ENCODE assay signal across 21 cellular contexts in the genomic region with DNA sequence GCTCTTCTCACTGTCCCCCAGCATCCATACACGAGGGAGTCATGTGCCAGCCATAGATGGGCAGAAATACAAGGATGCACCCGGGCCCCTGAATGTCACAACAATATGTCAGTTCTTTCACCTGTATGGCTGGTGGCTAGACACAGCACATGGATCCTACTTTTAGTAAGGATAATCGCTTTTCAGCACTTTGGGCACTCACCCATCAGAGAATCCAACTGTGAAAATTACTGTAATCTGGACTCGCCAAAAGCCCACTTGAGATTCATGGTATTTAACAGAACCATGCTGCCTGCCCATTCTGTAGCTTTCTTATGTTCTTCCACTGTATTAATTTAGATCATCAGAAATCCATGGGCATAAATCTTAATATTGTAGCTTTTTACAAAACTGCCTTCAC.
"Had no signal": no experiment of that assay in that cellular context is flagged by ENCODE, and none has a peak within 500 bp of the region (broad histone marks: within the 10 kb centered on the region; RNA-seq: fewer than 3 reads in every experiment).

No MANE protein-coding gene starts in this region.

- ATAC-seq: K562, Panc1, PC-3, T-cell had no signal

- H3K4me3 ChIP-seq: K562 had no signal

- DNase-seq: Kasumi-1; MM.1S; NCI-H1092 treated with DMSO at 0.1 percent for 48 hours; NCI-H146; NCI-H1694 treated with DMSO at 0.1 percent for 48 hours; NCI-H1930; NCI-H2171 treated with DMSO at 0.1 percent for 48 hours; NCI-H226; NCI-H446; NCI-H510A; NCI-H524 treated with DMSO at 0.1 percent for 48 hours; NK-92 treated with Interleukin-12 subunit alpha and Interleukin-12 subunit beta, amount 100 ng/mL, for 24 hours; PC-3; SHP77; SK-N-SH; SW 1271; T-cell had no signal

- H3K27ac ChIP-seq: KMS-11, RWPE1 had no signal

- H3K4me2 ChIP-seq: KMS-11, SK-N-SH had no signal

- H3K9me2 ChIP-seq: SK-N-SH had no signal

- H3K9me3 ChIP-seq: SK-N-SH had no signal
